ENCODE assay signal across 8 cellular contexts in genomic region chr22:21937821-21938070, GRCh38. TPM values are rescaled to one million over a fixed set of nuclear protein-coding genes. Genes with fewer than 3 reads are reported as not detected.
DNase-seq lines count a peak whose midpoint lies in the region; ATAC-seq and TF ChIP-seq lines count a peak whose summit lies in the region.

No MANE protein-coding gene starts in this region.

- H3F3A ChIP-seq in SU-DHL-6 (ENCODE audit: insufficient read depth), result no peaks in the 10 kb centered on the region; the same call in 1 of the 2 replicates

- peak overlapping the region; percentile 55 for H3K27ac Mint-ChIP-seq in Calu3 (ENCODE audit: unreplicated experiment)

- no peak overlapping the region for H3K27ac ChIP-seq in SU-DHL-6 (ENCODE audit: low read depth, low read length)

- TF ChIP-seq CTCF in Calu3 (IDR thresholded peaks at IDR 0.05; ENCODE audit: unreplicated experiment) (no peak), SU-DHL-6 (IDR thresholded peaks at IDR 0.05; ENCODE audit: insufficient read depth, low read length, poor library complexity, severe bottlenecking) (no peak), fibroblast of pulmonary artery (IDR thresholded peaks at IDR 0.05; ENCODE audit: low read length, missing control alignments) (no peak)

- ATAC-seq in HG02798 (IDR thresholded peaks at IDR 0.05; ENCODE audit: poor library complexity, unreplicated experiment) (no peak), HG02588 (IDR thresholded peaks at IDR 0.05; ENCODE audit: unreplicated experiment) (no peak)

- intact Hi-C loops in Calu3 (cut with micrococcal nuclease; ENCODE audit: unreplicated experiment), result loop anchor here (2.0 kb wide), 1 partner anchor 225 kb away; no protein-coding TSS in a partner anchor
- intact Hi-C loops in posterior vena cava (cut with DNase I), result loop anchor here in 1 of 2 donors (5.0 kb wide), 1 partner anchor 225 kb away; no protein-coding TSS in a partner anchor

- H3K79me2 ChIP-seq in SU-DHL-6 (ENCODE audit: insufficient read depth, low read length), result no peaks in the 10 kb centered on the region

- no peaks in the 10 kb centered on the region for H3K9me3 ChIP-seq in SU-DHL-6 (ENCODE audit: insufficient read depth, low read length)

- CTCF ChIA-PET in Calu3 (lab: Charles Lee), result interaction anchor here (0.8 to 2.6 kb wide), 4 partner anchors 15 to 224 kb away, joined by 3 to 19 read pairs (median 4); partner anchors contain the start of gene PPM1F

- no peaks in the 10 kb centered on the region for H3K9me3 Mint-ChIP-seq in Calu3 (ENCODE audit: low read depth, unreplicated experiment)

- peak overlapping the region; percentile 20; the same call in 1 of the 2 replicates for H3K9ac ChIP-seq in SU-DHL-6 (ENCODE audit: low read length)

- no peaks in the 10 kb centered on the region for H3K27me3 Mint-ChIP-seq in Calu3 (ENCODE audit: unreplicated experiment)

- H3K36me3 ChIP-seq in SU-DHL-6 (ENCODE audit: low read length), result no peaks in the 10 kb centered on the region

- H3K9me2 ChIP-seq in SU-DHL-6 (replicated peaks; ENCODE audit: insufficient read depth, low read length), result no peaks in the 10 kb centered on the region

- BruUV-seq in Calu3 (replicated peaks; lab: Mats Ljungman, UMichigan), result no TSS peak

- peak overlapping the region; percentile 46 for H2AFZ ChIP-seq in SU-DHL-6 (ENCODE audit: low read depth, low read length, severe bottlenecking)

- no peak overlapping the region for H3K4me3 ChIP-seq in SU-DHL-6 (ENCODE audit: insufficient read depth, low read length, poor library complexity, severe bottlenecking)
- peak overlapping the region; percentile 60 for H3K4me3 ChIP-seq in fibroblast of pulmonary artery (replicated peaks; ENCODE audit: low read depth, low read length)

- no peaks in the 10 kb centered on the region for H3K27me3 ChIP-seq in SU-DHL-6 (ENCODE audit: low read length)

- in situ Hi-C loops in G401 (cut with HindIII; ENCODE audit: low sequenced_read_pairs), result loop anchor here (10.0 kb wide), 2 partner anchors 83 to 223 kb away; no protein-coding TSS in a partner anchor

- H4K20me1 ChIP-seq in SU-DHL-6 (ENCODE audit: low read depth, low read length), result no peaks in the 10 kb centered on the region

- H3K4me2 ChIP-seq in SU-DHL-6 (ENCODE audit: low read depth, low read length, poor library complexity, severe bottlenecking), result peak overlapping the region; percentile 27

- peak overlapping the region; percentile 79 for H3K4me3 Mint-ChIP-seq in Calu3 (ENCODE audit: low read depth, unreplicated experiment)

- peaks cover 27% of the 10 kb centered on the region for H3K4me1 Mint-ChIP-seq in Calu3 (ENCODE audit: low read depth, unreplicated experiment)

- DNase-seq in Calu3, result no peak
- DNase-seq in fibroblast of pulmonary artery (ENCODE audit: low read depth), result no peak
- DNase-seq in posterior vena cava (ENCODE audit: low spot score), result peak; percentile 95
- no peak for DNase-seq in G401 (ENCODE audit: low spot score)
- no peak for DNase-seq in NCI-H2107 (lab: John Stamatoyannopoulos, UW)

- peaks cover 26% of the 10 kb centered on the region for H3K36me3 Mint-ChIP-seq in Calu3 (ENCODE audit: insufficient read depth, unreplicated experiment)

RNA-seq across cellular contexts. Expression of gene PPM1F, which starts 14.9 kb away (rescaled TPM):
- total RNA-seq in Calu3 (2022) (19.0 and 19.8 TPM in 2 replicates), posterior vena cava (10 to 100 TPM; 39.4 to 55.8 TPM)
- 34.6 and 45.2 TPM in 2 replicates for total RNA-seq in G401 (2014; rRNA removed; shearing (Covaris generic))

RNA-seq across cellular contexts. Expression of gene TOP3B, which starts 44.8 kb away (rescaled TPM):
- 45.1 and 48.0 TPM in 2 replicates for total RNA-seq in Calu3 (2022)
- 10 to 100 TPM; 15.2 to 19.3 TPM for total RNA-seq in posterior vena cava
- total RNA-seq in G401 (2014; rRNA removed; shearing (Covaris generic)), result 20.4 and 24.8 TPM in 2 replicates
